ENCODE assay signal across 27 cellular contexts in the genomic region with DNA sequence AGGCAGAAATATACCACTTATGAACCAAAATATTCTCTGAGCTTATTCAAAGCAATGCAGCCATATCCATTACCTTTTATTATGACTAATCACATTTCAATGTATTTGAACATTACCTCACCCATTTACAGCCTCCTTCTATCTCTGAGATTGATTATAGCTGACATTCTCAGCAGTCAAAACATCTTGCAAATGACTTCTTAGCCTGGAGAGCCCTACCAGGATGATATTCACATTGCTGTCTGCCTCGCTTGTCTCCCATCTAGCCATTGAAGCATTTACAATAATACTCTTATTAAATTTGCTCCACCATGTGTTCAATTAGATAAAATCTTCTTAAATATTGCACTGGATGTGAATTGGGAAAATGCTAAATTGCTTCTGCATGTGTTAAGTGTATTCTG.
"Had no signal": no experiment of that assay in that cellular context is flagged by ENCODE, and none has a peak within 500 bp of the region (broad histone marks: within the 10 kb centered on the region; RNA-seq: fewer than 3 reads in every experiment).

No MANE protein-coding gene starts in this region.

- DNase-seq: activated CD4-positive, alpha-beta T cell treated with anti-CD3 and anti-CD28 coated beads for 48 hours; activated CD4-positive, alpha-beta T cell treated with anti-CD3 and anti-CD28 coated beads, Interleukin-2, amount 50 U/mL, for 48 hours; activated CD8-positive, alpha-beta memory T cell treated with anti-CD3 and anti-CD28 coated beads for 24 hours; activated effector memory CD4-positive, alpha-beta T cell treated with anti-CD3 and anti-CD28 coated beads, Interleukin-2, amount 50 U/mL, for 16 hours; activated naive CD4-positive, alpha-beta T cell treated with anti-CD3 and anti-CD28 coated beads for 36 hours; activated naive CD8-positive, alpha-beta T cell treated with anti-CD3 and anti-CD28 coated beads for 36 hours; adrenal gland; aorta; colonic mucosa; effector memory CD8-positive, alpha-beta T cell; foreskin fibroblast; head of caudate nucleus; hippocampal formation; kidney; lower lobe of right lung; mesenchymal stem cell; natural killer cell; stimulated activated CD4-positive, alpha-beta T cell treated with anti-CD3 and anti-CD28 coated beads, Interleukin-12 subunit alpha, Interleukin-12 subunit beta, amount 100 ng/mL, for 4 hours; stimulated activated CD4-positive, alpha-beta T cell treated with anti-CD3 and anti-CD28 coated beads, Interleukin-4, amount 100 ng/mL, for 1 hour; stimulated activated naive CD8-positive, alpha-beta T cell treated with anti-CD3 and anti-CD28 coated beads, Interleukin-15, Interleukin-2, amounts not matched to agents 100 U/mL and 50 U/mL, for 24 hours; testis; trophoblast cell; uterus had no signal

- ATAC-seq: activated CD4-positive, CD25-positive, alpha-beta regulatory T cell treated with anti-CD3 and anti-CD28 coated beads, Interleukin-2, amount 50 U/mL, for 24 hours; effector memory CD8-positive, alpha-beta T cell; esophagus mucosa; left lobe of liver; lower lobe of right lung; natural killer cell; sciatic nerve; stimulated activated naive CD8-positive, alpha-beta T cell treated with anti-CD3 and anti-CD28 coated beads, Interleukin-15, Interleukin-2, amounts not matched to agents 100 U/mL and 50 U/mL, for 24 hours had no signal
